In genomic region chr11:76698321-76699043, GRCh38 we compare ENCODE assay signal across 1 cellular context.
TF ChIP-seq lines count a peak whose summit lies in the region.

No MANE protein-coding gene starts in this region.

TF ChIP-seq in HepG2, 621 proteins besides CTCF, POLR2A, EP300 and RAD21 (continued from another document):
- TF ChIP-seq THAP9 (CRISPR knock-in tag; IDR thresholded peaks at IDR 0.05; ENCODE audit: borderline replicate concordance): no peak
